8 cellular contexts compared by ENCODE assay signal in the genomic region with DNA sequence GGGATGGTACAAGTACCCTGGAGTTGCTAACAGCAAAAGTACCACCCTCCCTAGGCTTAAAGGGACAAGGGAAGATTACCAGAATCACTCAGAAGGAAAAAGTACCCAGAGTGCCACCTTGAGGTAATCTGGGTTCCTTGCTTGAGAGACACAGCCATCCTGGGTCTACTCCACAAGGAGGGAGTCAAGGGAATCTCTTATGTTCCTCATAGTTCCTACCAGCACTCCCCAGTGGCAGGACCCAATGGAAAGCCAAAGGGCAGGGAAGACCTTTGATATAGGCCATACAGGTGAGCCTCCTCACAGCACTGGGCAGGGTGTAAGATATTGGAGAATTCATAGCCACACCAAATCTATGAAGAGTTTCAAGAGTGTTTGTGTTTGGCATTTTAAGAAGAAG. TPM values are rescaled to one million over a fixed set of nuclear protein-coding genes. Genes with fewer than 3 reads are reported as not detected.
DNase-seq lines count a peak whose midpoint lies in the region; ATAC-seq and TF ChIP-seq lines count a peak whose summit lies in the region.

No MANE protein-coding gene starts in this region.

- no peaks in the 10 kb centered on the region for H3K36me3 ChIP-seq in IMR-90 (ENCODE audit: control insufficient read depth, insufficient read depth, low read length)
- no peaks in the 10 kb centered on the region for H3K36me3 ChIP-seq in left lung
- no peaks in the 10 kb centered on the region for H3K36me3 ChIP-seq in left ventricle myocardium inferior

- H3K9me3 ChIP-seq in IMR-90 (ENCODE audit: control insufficient read depth, insufficient read depth, low read length) (no peaks in the 10 kb centered on the region), left lung (no peaks in the 10 kb centered on the region), left ventricle myocardium inferior (replicated peaks) (no peaks in the 10 kb centered on the region)

- CTCF ChIA-PET in Calu3 (lab: Charles Lee): no interaction called here
- CTCF ChIA-PET in IMR-90 (lab: Yijun Ruan, JAX): no interaction called here

- no peaks in the 10 kb centered on the region for H3K27me3 Mint-ChIP-seq in Calu3 (ENCODE audit: unreplicated experiment)

- no peak for TF ChIP-seq POLR2A in IMR-90 (IDR thresholded peaks at IDR 0.05; ENCODE audit: low read depth, low read length)

- no peak overlapping the region for H2BK15ac ChIP-seq in IMR-90 (ENCODE audit: low read depth, low read length)

- H2BK5ac ChIP-seq in IMR-90 (ENCODE audit: low read depth, low read length, poor library complexity, severe bottlenecking): no peak overlapping the region

- POLR2A ChIA-PET in IMR-90 (lab: Charles Lee; ENCODE audit: unreplicated experiment): no interaction called here

- H3K4me1 Mint-ChIP-seq in Calu3 (ENCODE audit: low read depth, unreplicated experiment): no peaks in the 10 kb centered on the region

- H3K27me3 ChIP-seq in IMR-90 (ENCODE audit: control insufficient read depth, insufficient read depth, low read length): peaks cover 2% of the 10 kb centered on the region; the same call in 1 of the 2 replicates
- H3K27me3 ChIP-seq in left lung: no peaks in the 10 kb centered on the region
- H3K27me3 ChIP-seq in left ventricle myocardium inferior (ENCODE audit: low read depth): no peaks in the 10 kb centered on the region

- no peak overlapping the region for H3K18ac ChIP-seq in IMR-90 (ENCODE audit: low read depth, low read length)

- no peak overlapping the region for H2BK20ac ChIP-seq in IMR-90 (ENCODE audit: low read depth, low read length)

- H3K4me3 ChIP-seq in IMR-90 (ENCODE audit: insufficient read depth, low read depth, low read length) (no peak overlapping the region), left lung (no peak overlapping the region), left ventricle myocardium inferior (no peak overlapping the region)

- TF ChIP-seq RAD21 in IMR-90 (IDR thresholded peaks at IDR 0.05; ENCODE audit: low read length): no peak

- H4K20me1 ChIP-seq in IMR-90 (ENCODE audit: insufficient read depth, low read length): no peaks in the 10 kb centered on the region

- H2AFZ ChIP-seq in IMR-90 (replicated peaks; ENCODE audit: low read length, poor library complexity): no peak overlapping the region

- H2AK5ac ChIP-seq in IMR-90 (ENCODE audit: low read depth, low read length): no peak overlapping the region

- H4K8ac ChIP-seq in IMR-90 (ENCODE audit: low read depth in 2 of 2, low read length in 2 of 2): no peak overlapping the region

- no peak overlapping the region for H3K23ac ChIP-seq in IMR-90 (ENCODE audit: low read depth, low read length)

- H3K9me1 ChIP-seq in IMR-90 (ENCODE audit: insufficient read depth, low read length): no peaks in the 10 kb centered on the region

- H3K56ac ChIP-seq in IMR-90 (ENCODE audit: extremely low read depth, insufficient read depth, low read length): no peak overlapping the region

- no peak for TF ChIP-seq CTCF in Calu3 (IDR thresholded peaks at IDR 0.05; ENCODE audit: unreplicated experiment)
- TF ChIP-seq CTCF in IMR-90 (conservative IDR thresholded peaks at IDR 0.05; ENCODE audit: low read depth, low read length): peak; percentile 22; the same call in 1 of the 2 replicates
- TF ChIP-seq CTCF in left lung (IDR thresholded peaks at IDR 0.05): no peak
- TF ChIP-seq CTCF in left ventricle myocardium inferior (IDR thresholded peaks at IDR 0.05; ENCODE audit: borderline replicate concordance): no peak

- H3K4me3 Mint-ChIP-seq in Calu3 (ENCODE audit: low read depth, unreplicated experiment): no peak overlapping the region

- H3K27ac Mint-ChIP-seq in Calu3 (ENCODE audit: unreplicated experiment): no peak overlapping the region

- H3K4me1 ChIP-seq in IMR-90 (ENCODE audit: control insufficient read depth, insufficient read depth, low read length) (no peaks in the 10 kb centered on the region), left lung (no peaks in the 10 kb centered on the region), left ventricle myocardium inferior (no peaks in the 10 kb centered on the region)

- no peak overlapping the region for H4K5ac ChIP-seq in IMR-90 (ENCODE audit: low read depth, low read length)

- H3K9ac ChIP-seq in IMR-90 (ENCODE audit: low read depth, low read length): no peak overlapping the region

- H3K4ac ChIP-seq in IMR-90 (ENCODE audit: low read depth, low read length): no peak overlapping the region

- no peak overlapping the region for H4K91ac ChIP-seq in IMR-90 (ENCODE audit: insufficient read depth, low read depth, low read length)

- in situ Hi-C loops in IMR-90 (cut with MboI; ENCODE audit: low sequenced_read_pairs): no loop called here

- H3K27ac ChIP-seq in IMR-90 (ENCODE audit: insufficient read depth, low read length): no peak overlapping the region
- H3K27ac ChIP-seq in left lung: no peak overlapping the region
- H3K27ac ChIP-seq in left ventricle myocardium inferior (replicated peaks): no peak overlapping the region

- H3K14ac ChIP-seq in IMR-90 (replicated peaks; ENCODE audit: low read depth, low read length): no peak overlapping the region

- intact Hi-C loops in Calu3 (cut with micrococcal nuclease; ENCODE audit: unreplicated experiment) (loop anchor here (10.0 kb wide), 1 partner anchor 146 kb away; no protein-coding TSS in a partner anchor), IMR-90 (cut with micrococcal nuclease) (loop anchor here (10.0 kb wide), 1 partner anchor 546 kb away; no protein-coding TSS in a partner anchor), left lung (cut with DNase I) (no loop called here), left ventricle myocardium inferior (cut with micrococcal nuclease) (no loop called here)

- no peak overlapping the region for H3K4me2 ChIP-seq in IMR-90 (ENCODE audit: low read depth, low read length)

- H3K9me3 Mint-ChIP-seq in Calu3 (ENCODE audit: low read depth, unreplicated experiment): no peaks in the 10 kb centered on the region

- dilution Hi-C loops in IMR-90 (cut with HindIII; ENCODE audit: low sequenced_read_pairs, unreplicated experiment): no loop called here

- H3K36me3 Mint-ChIP-seq in Calu3 (ENCODE audit: insufficient read depth, unreplicated experiment): no peaks in the 10 kb centered on the region

- peak; percentile 54; the same call in 1 of the 2 replicates for ATAC-seq in IMR-90 (ENCODE audit: low read depth)
- peak; percentile 59 for ATAC-seq in left lung

- no peak overlapping the region for H2BK120ac ChIP-seq in IMR-90 (ENCODE audit: low read depth, low read length)

- DNase-seq in Calu3 (peak; percentile 12), IMR-90 (peak; percentile 10), left lung (no peak), activated gamma-delta T cell (lab: John Stamatoyannopoulos, UW) (no peak), epidermal melanocyte (ENCODE audit: insufficient read length, low spot score) (no peak), left ventricle myocardium inferior (no peak), middle frontal gyrus (ENCODE audit: extremely low spot score, low spot score) (no peak)
- peak; percentile 31 for DNase-seq in activated T-cell treated with anti-CD3 and anti-CD28 coated beads, Interleukin-2, amount 50 U/mL, for 48 hours

- BruUV-seq in Calu3 (replicated peaks; lab: Mats Ljungman, UMichigan) (no TSS peak), IMR-90 (replicated peaks; lab: Mats Ljungman, UMichigan) (no TSS peak)

- H3K79me1 ChIP-seq in IMR-90 (ENCODE audit: low read depth in 1 of 2, low read length in 2 of 2): no peaks in the 10 kb centered on the region

- H2AK9ac ChIP-seq in IMR-90 (replicated peaks; ENCODE audit: low read depth, low read length, poor library complexity): no peak overlapping the region

TF ChIP-seq in IMR-90, 13 proteins besides CTCF, POLR2A, EP300 and RAD21:
- no peak for TF ChIP-seq SMC3 (IDR thresholded peaks at IDR 0.05; ENCODE audit: low read depth, low read length)
- TF ChIP-seq USF2 (IDR thresholded peaks at IDR 0.05; ENCODE audit: low read depth, low read length): no peak
- no peak for TF ChIP-seq MAZ (IDR thresholded peaks at IDR 0.05; ENCODE audit: borderline replicate concordance, low read depth, low read length)
- TF ChIP-seq FOS (IDR thresholded peaks at IDR 0.05; ENCODE audit: low read depth, low read length): no peak
- no peak for TF ChIP-seq MXI1 (IDR thresholded peaks at IDR 0.05; ENCODE audit: borderline replicate concordance, low read depth, low read length)
- no peak for TF ChIP-seq CEBPB (IDR thresholded peaks at IDR 0.05; ENCODE audit: low read depth, low read length)

RNA-seq across cellular contexts. Expression of gene IL2, which starts 5.7 kb away (rescaled TPM):
- total RNA-seq in Calu3 (2022) (not detected in 2 replicates), IMR-90 (2012; rRNA removed) (not detected in 2 replicates), left lung (not detected), left ventricle myocardium inferior (not detected)
- polyA plus RNA-seq in IMR-90 (2012; rRNA removed): not detected in 2 replicates
- not detected in 2 replicates for polyA plus RNA-seq in IMR-90 (2012; cell fraction: cytosol; rRNA removed)
- polyA plus RNA-seq in IMR-90 (2012; cell fraction: nucleus; rRNA removed; ENCODE audit: low replicate concordance): not detected in 2 replicates

Comparison
In these comparisons a context has a peak if more than half of its experiments do, and no peak if none do; other contexts are left out.
1. DNase-seq: peak in Calu3 (single experiment), IMR-90 (single experiment) and activated T-cell treated with anti-CD3 and anti-CD28 coated beads, Interleukin-2, amount 50 U/mL, for 48 hours (2 of 2); none in left lung (0 of 2), activated gamma-delta T cell (single experiment), epidermal melanocyte (single experiment), left ventricle myocardium inferior (single experiment) and middle frontal gyrus (single experiment).
2. intact Hi-C loops: an anchor here in Calu3 (10.0 kb wide) and IMR-90 (10.0 kb wide); none called in left lung and left ventricle myocardium inferior.